Comparison of ENCODE assay signal across 7 cellular contexts in the genomic region with DNA sequence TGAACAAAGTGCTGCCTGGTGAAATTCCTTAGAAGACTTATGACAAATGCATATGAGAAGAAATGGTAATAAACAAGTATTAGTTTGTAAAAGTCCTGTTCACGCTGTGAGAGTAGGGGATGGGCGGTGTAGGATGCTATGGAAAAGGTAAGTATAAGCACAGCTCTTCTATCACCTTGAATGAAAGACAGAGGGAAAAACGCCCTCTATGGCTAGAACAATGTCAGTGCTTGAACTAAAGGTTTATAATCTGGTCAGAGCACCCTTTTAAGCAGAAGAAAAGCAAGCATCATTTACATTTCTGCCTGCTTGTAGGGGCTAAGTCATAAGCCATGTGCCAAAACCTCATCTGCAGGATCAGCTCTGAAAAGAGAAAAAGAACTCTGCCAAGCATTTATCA.
DNase-seq lines count a peak whose midpoint lies in the region; ATAC-seq and TF ChIP-seq lines count a peak whose summit lies in the region.

No MANE protein-coding gene starts in this region.

- no peak overlapping the region for H2AFZ ChIP-seq in mammary epithelial cell (ENCODE audit: low read depth, low read length)
- H2AFZ ChIP-seq in neural progenitor cell (replicated peaks), result no peak overlapping the region

- H3K4me3 Mint-ChIP-seq in neural progenitor cell, result no peak overlapping the region
- H3K4me3 Mint-ChIP-seq in activated naive CD8-positive, alpha-beta T cell treated with anti-CD3 and anti-CD28 coated beads, Interleukin-2, amount 50 U/mL, for 24 hours, result no peak overlapping the region

- H3K36me3 ChIP-seq in mammary epithelial cell (ENCODE audit: insufficient read depth, low read length) (no peaks in the 10 kb centered on the region), neural progenitor cell (no peaks in the 10 kb centered on the region)

- dilution Hi-C loops in mammary epithelial cell (cut with HindIII; ENCODE audit: low sequenced_read_pairs), result loop anchor here (10.0 kb wide), 1 partner anchor 111 kb away; a partner anchor contains a TSS

- peaks cover 59% of the 10 kb centered on the region for H3K79me2 ChIP-seq in mammary epithelial cell (ENCODE audit: insufficient read depth, low read length)
- peaks cover 4% of the 10 kb centered on the region for H3K79me2 ChIP-seq in neural progenitor cell (ENCODE audit: low read depth)

- H3K27me3 ChIP-seq in mammary epithelial cell (ENCODE audit: insufficient read depth, low read length) (no peaks in the 10 kb centered on the region), neural progenitor cell (no peaks in the 10 kb centered on the region)

- CTCF ChIA-PET in mammary epithelial cell (lab: Charles Lee; ENCODE audit: low non-redundant PET), result interaction anchor here (0.6 to 1.3 kb wide), 4 partner anchors 65 to 451 kb away, joined by 3 to 5 read pairs (median 4); no protein-coding TSS in a partner anchor

- H4K20me1 ChIP-seq in mammary epithelial cell (ENCODE audit: insufficient read depth, low read length) (no peaks in the 10 kb centered on the region), neural progenitor cell (ENCODE audit: low read depth) (peaks cover 6% of the 10 kb centered on the region)

- no peaks in the 10 kb centered on the region for H3K9me3 Mint-ChIP-seq in neural progenitor cell
- H3K9me3 Mint-ChIP-seq in activated naive CD8-positive, alpha-beta T cell treated with anti-CD3 and anti-CD28 coated beads, Interleukin-2, amount 50 U/mL, for 24 hours, result no peaks in the 10 kb centered on the region

- H3K27ac Mint-ChIP-seq in neural progenitor cell, result no peak overlapping the region
- H3K27ac Mint-ChIP-seq in activated naive CD8-positive, alpha-beta T cell treated with anti-CD3 and anti-CD28 coated beads, Interleukin-2, amount 50 U/mL, for 24 hours, result no peak overlapping the region

- DNase-seq in GM10266 (ENCODE audit: extremely low spot score), result no peak
- DNase-seq in NB4 (ENCODE audit: low read depth), result peak; percentile 47
- no peak for DNase-seq in mammary epithelial cell
- DNase-seq in neural progenitor cell (ENCODE audit: low spot score), result peak; percentile 43
- DNase-seq in head of caudate nucleus, result no peak
- no peak for DNase-seq in T-helper 1 cell
- DNase-seq in activated naive CD8-positive, alpha-beta T cell treated with anti-CD3 and anti-CD28 coated beads, Interleukin-2, amount 50 U/mL, for 24 hours, result no peak

- no peak for TF ChIP-seq POLR2A in NB4 (IDR thresholded peaks at IDR 0.05; ENCODE audit: extremely low read depth, insufficient read length)

- WGBS in mammary epithelial cell (ENCODE audit: low coverage, missing lambda C conversion rate), result 64% methylated on average over 3 of the region's 3 CpGs

- TF ChIP-seq CTCF in GM10266 (IDR thresholded peaks at IDR 0.05; ENCODE audit: control insufficient read depth, insufficient read depth, low read depth, missing control alignments) (peak; percentile 33), NB4 (IDR thresholded peaks at IDR 0.05; ENCODE audit: low read depth, low read length) (peak; percentile 32), mammary epithelial cell (conservative IDR thresholded peaks at IDR 0.05 in 1 of 2, IDR thresholded peaks at IDR 0.05 in 1 of 2; ENCODE audit: extremely low read depth in 1 of 2, insufficient read depth in 1 of 2, low read depth in 1 of 2, low read length in 2 of 2) (peak; percentile 21 to 41), neural progenitor cell (IDR thresholded peaks at IDR 0.05) (peak; percentile 52)

- peaks cover 33% of the 10 kb centered on the region for H3K4me1 ChIP-seq in mammary epithelial cell (ENCODE audit: insufficient read depth, low read length)
- H3K4me1 ChIP-seq in neural progenitor cell, result no peaks in the 10 kb centered on the region

- H3K27ac ChIP-seq in mammary epithelial cell (ENCODE audit: insufficient read depth, low read depth, low read length), result no peak overlapping the region
- H3K27ac ChIP-seq in neural progenitor cell, result no peak overlapping the region

- H3K4me3 ChIP-seq in NB4 (ENCODE audit: low read depth, low read length), result no peak overlapping the region
- no peak overlapping the region for H3K4me3 ChIP-seq in mammary epithelial cell (replicated peaks in 1 of 3; ENCODE audit: insufficient read depth in 1 of 3, low read depth in 2 of 3, low read length in 3 of 3)
- H3K4me3 ChIP-seq in neural progenitor cell, result no peak overlapping the region

- H3K9ac ChIP-seq in mammary epithelial cell (ENCODE audit: insufficient read depth, low read length), result no peak overlapping the region
- H3K9ac ChIP-seq in neural progenitor cell, result no peak overlapping the region

- no peaks in the 10 kb centered on the region for H3K27me3 Mint-ChIP-seq in neural progenitor cell (ENCODE audit: insufficient read depth, low read depth)
- H3K27me3 Mint-ChIP-seq in activated naive CD8-positive, alpha-beta T cell treated with anti-CD3 and anti-CD28 coated beads, Interleukin-2, amount 50 U/mL, for 24 hours, result no peaks in the 10 kb centered on the region

- in situ Hi-C loops in mammary epithelial cell (cut with MboI; ENCODE audit: low sequenced_read_pairs in 2 of 2), result loop anchor here in 1 of 2 donors (10.0 kb wide), 1 partner anchor 209 kb away; no protein-coding TSS in a partner anchor

- intact Hi-C loops in mammary epithelial cell (cut with micrococcal nuclease) (loop anchor here (1.0 to 5.0 kb wide), 2 partner anchors 61 to 171 kb away; a partner anchor contains a TSS), head of caudate nucleus (cut with DNase I) (loop anchor here (5.0 to 10.0 kb wide), 2 partner anchors 111 to 439 kb away; a partner anchor contains a TSS)

- H3K4me1 Mint-ChIP-seq in neural progenitor cell, result peaks cover 16% of the 10 kb centered on the region
- no peaks in the 10 kb centered on the region for H3K4me1 Mint-ChIP-seq in activated naive CD8-positive, alpha-beta T cell treated with anti-CD3 and anti-CD28 coated beads, Interleukin-2, amount 50 U/mL, for 24 hours

- H3K9me3 ChIP-seq in mammary epithelial cell (replicated peaks; ENCODE audit: insufficient read depth, low read length) (no peaks in the 10 kb centered on the region), neural progenitor cell (ENCODE audit: low read depth) (no peaks in the 10 kb centered on the region)

- no peaks in the 10 kb centered on the region for H3F3A ChIP-seq in neural progenitor cell (ENCODE audit: low read depth)

- no peak overlapping the region for H3K4me2 ChIP-seq in mammary epithelial cell (ENCODE audit: insufficient read depth, low read depth, low read length)
- no peak overlapping the region for H3K4me2 ChIP-seq in neural progenitor cell

- ATAC-seq in activated naive CD8-positive, alpha-beta T cell treated with anti-CD3 and anti-CD28 coated beads, Interleukin-2, amount 50 U/mL, for 24 hours, result no peak

- BruUV-seq in mammary epithelial cell (replicated peaks; lab: Mats Ljungman, UMichigan), result no TSS peak

- H3K36me3 Mint-ChIP-seq in neural progenitor cell, result no peaks in the 10 kb centered on the region
- H3K36me3 Mint-ChIP-seq in activated naive CD8-positive, alpha-beta T cell treated with anti-CD3 and anti-CD28 coated beads, Interleukin-2, amount 50 U/mL, for 24 hours (ENCODE audit: low read depth), result no peaks in the 10 kb centered on the region

Comparison
In these comparisons a context has a peak if more than half of its experiments do, and no peak if none do; other contexts are left out.
1. DNase-seq: peak in NB4 (single experiment) and neural progenitor cell (single experiment); none in GM10266 (single experiment), mammary epithelial cell (single experiment), head of caudate nucleus (0 of 42), T-helper 1 cell (0 of 5) and activated naive CD8-positive, alpha-beta T cell treated with anti-CD3 and anti-CD28 coated beads, Interleukin-2, amount 50 U/mL, for 24 hours (single experiment).
2. Peak in every context shown above with its lines, with median percentiles within 50 percentile points of each other: CTCF ChIP-seq.